ENCODE assay signal across 15 cellular contexts in the genomic region with DNA sequence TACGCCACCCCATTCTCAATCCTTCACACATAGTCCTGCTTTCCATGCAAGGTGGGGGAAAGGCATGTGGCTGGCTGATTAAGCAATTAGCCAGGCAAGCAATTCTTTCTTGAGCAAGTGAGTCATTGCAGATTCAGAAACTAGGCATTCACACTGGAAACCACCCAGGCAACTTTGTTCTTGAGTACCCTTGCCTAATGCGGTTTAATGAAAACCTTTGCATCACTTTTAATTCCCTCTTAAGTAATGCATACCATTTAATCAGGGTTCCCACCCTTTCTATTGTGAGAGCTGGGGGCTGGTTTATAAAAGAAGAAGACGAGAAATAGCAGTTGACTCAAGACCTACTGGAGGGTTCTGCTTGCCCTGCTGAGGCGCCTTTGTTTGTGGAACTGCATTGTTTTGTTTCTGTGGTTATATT. TPM values are rescaled to one million over a fixed set of nuclear protein-coding genes. Genes with fewer than 3 reads are reported as not detected.
DNase-seq lines count a peak whose midpoint lies in the region; ATAC-seq and TF ChIP-seq lines count a peak whose summit lies in the region.
"Had no signal": no experiment of that assay in that cellular context is flagged by ENCODE, and none has a peak within 500 bp of the region (broad histone marks: within the 10 kb centered on the region; RNA-seq: fewer than 3 reads in every experiment).

No MANE protein-coding gene starts in this region.

- H3K27ac Mint-ChIP-seq in WTC11: peak overlapping the region; percentile 42; the same call in 1 of the 2 replicates
- H3K27ac Mint-ChIP-seq in effector memory CD8-positive, alpha-beta T cell: no peak overlapping the region
- H3K27ac Mint-ChIP-seq: activated CD8-positive, alpha-beta memory T cell treated with anti-CD3 and anti-CD28 coated beads, Interleukin-2, amount 10 ng/mL, durations not matched to agents 7 days and 5 days; CD4-positive, CD25-positive, alpha-beta regulatory T cell had no signal

- no peaks in the 10 kb centered on the region for H3K9me3 ChIP-seq in A673 (ENCODE audit: low read depth, low read length, poor library complexity, severe bottlenecking)
- no peaks in the 10 kb centered on the region for H3K9me3 ChIP-seq in hepatocyte (ENCODE audit: low read depth)
- H3K9me3 ChIP-seq in testis: no peaks in the 10 kb centered on the region
- H3K9me3 ChIP-seq: sigmoid colon, stomach had no signal

- intact Hi-C loops in A673 (cut with micrococcal nuclease; ENCODE audit: unreplicated experiment) (no loop called here), testis (cut with DNase I; ENCODE audit: low total_unique reads) (no loop called here)

- no peaks in the 10 kb centered on the region for H4K20me1 ChIP-seq in hepatocyte (ENCODE audit: insufficient read depth, poor library complexity, severe bottlenecking)

- no peaks in the 10 kb centered on the region for H3K9me3 Mint-ChIP-seq in WTC11
- no peaks in the 10 kb centered on the region for H3K9me3 Mint-ChIP-seq in effector memory CD8-positive, alpha-beta T cell

- peaks cover 12% of the 10 kb centered on the region for H3K4me1 Mint-ChIP-seq in WTC11
- no peaks in the 10 kb centered on the region for H3K4me1 Mint-ChIP-seq in effector memory CD8-positive, alpha-beta T cell (ENCODE audit: low read depth in 2 of 2)
- H3K4me1 Mint-ChIP-seq: activated CD8-positive, alpha-beta memory T cell treated with anti-CD3 and anti-CD28 coated beads, Interleukin-2, amount 10 ng/mL, durations not matched to agents 7 days and 5 days; CD4-positive, CD25-positive, alpha-beta regulatory T cell had no signal

- no peak overlapping the region for H3K4me3 ChIP-seq in A673 (ENCODE audit: low read depth, low read length, poor library complexity, severe bottlenecking)
- H3K4me3 ChIP-seq in hepatocyte: no peak overlapping the region
- H3K4me3 ChIP-seq in testis: no peak overlapping the region
- H3K4me3 ChIP-seq: sigmoid colon, stomach had no signal

- no peak overlapping the region for H3K4me3 Mint-ChIP-seq in WTC11
- H3K4me3 Mint-ChIP-seq in effector memory CD8-positive, alpha-beta T cell: no peak overlapping the region
- H3K4me3 Mint-ChIP-seq: activated CD8-positive, alpha-beta memory T cell treated with anti-CD3 and anti-CD28 coated beads, Interleukin-2, amount 10 ng/mL, durations not matched to agents 7 days and 5 days; CD4-positive, CD25-positive, alpha-beta regulatory T cell had no signal

- DNase-seq in A673 (ENCODE audit: low spot score) (peak; percentile 73), HPDE6-E6E7 (ENCODE audit: extremely low spot score) (peak; percentile 95), WTC11 (ENCODE audit: low spot score) (no peak), hepatocyte (ENCODE audit: low spot score) (peak; percentile 38), NCI-H2227 (lab: John Stamatoyannopoulos, UW; ENCODE audit: unreplicated experiment) (no peak), GM10266 (ENCODE audit: extremely low spot score) (no peak), testis (no peak)
- no peak for DNase-seq in effector memory CD8-positive, alpha-beta T cell
- DNase-seq: activated CD8-positive, alpha-beta memory T cell treated with anti-CD3 and anti-CD28 coated beads, Interleukin-2, amount 10 ng/mL, durations not matched to agents 7 days and 5 days; CD4-positive, CD25-positive, alpha-beta regulatory T cell; cortex of kidney; left colon; SHP77; sigmoid colon; stomach had no signal

- no peaks in the 10 kb centered on the region for H3K27me3 Mint-ChIP-seq in WTC11 (ENCODE audit: low read depth)
- peaks cover 21 to 43% of the 10 kb centered on the region in 2 donors for H3K27me3 Mint-ChIP-seq in effector memory CD8-positive, alpha-beta T cell

- H3K36me3 ChIP-seq in A673 (ENCODE audit: insufficient read depth, low read length, poor library complexity, severe bottlenecking) (no peaks in the 10 kb centered on the region), hepatocyte (replicated peaks; ENCODE audit: insufficient read depth, low read depth) (no peaks in the 10 kb centered on the region), testis (ENCODE audit: low read depth, missing control alignments) (no peaks in the 10 kb centered on the region)
- H3K36me3 ChIP-seq: sigmoid colon, stomach had no signal

- H3K36me3 Mint-ChIP-seq in WTC11: no peaks in the 10 kb centered on the region; the same call in 1 of the 2 replicates
- H3K36me3 Mint-ChIP-seq in effector memory CD8-positive, alpha-beta T cell (ENCODE audit: insufficient read depth): no peaks in the 10 kb centered on the region
- H3K36me3 Mint-ChIP-seq: activated CD8-positive, alpha-beta memory T cell treated with anti-CD3 and anti-CD28 coated beads, Interleukin-2, amount 10 ng/mL, durations not matched to agents 7 days and 5 days; CD4-positive, CD25-positive, alpha-beta regulatory T cell had no signal

- H3K27me3 ChIP-seq in A673 (replicated peaks; ENCODE audit: insufficient read depth, low read depth, low read length, poor library complexity) (no peaks in the 10 kb centered on the region), hepatocyte (no peaks in the 10 kb centered on the region), testis (no peaks in the 10 kb centered on the region)
- H3K27me3 ChIP-seq: sigmoid colon, stomach had no signal

- TF ChIP-seq CTCF in A673 (conservative IDR thresholded peaks at IDR 0.05; ENCODE audit: low read depth, low read length): no peak
- TF ChIP-seq CTCF in WTC11 (IDR thresholded peaks at IDR 0.05): no peak
- TF ChIP-seq CTCF in hepatocyte (IDR thresholded peaks at IDR 0.05; ENCODE audit: poor library complexity): no peak
- no peak for TF ChIP-seq CTCF in GM10266 (IDR thresholded peaks at IDR 0.05; ENCODE audit: control insufficient read depth, insufficient read depth, low read depth, missing control alignments)
- TF ChIP-seq CTCF in testis (IDR thresholded peaks at IDR 0.05): no peak

- H3K79me2 ChIP-seq in hepatocyte: no peaks in the 10 kb centered on the region

- CTCF ChIA-PET in A673 (lab: Charles Lee) (no interaction called here), WTC11 (lab: Charles Lee) (no interaction called here)

- H3K4me1 ChIP-seq in A673 (ENCODE audit: insufficient read depth, low read length, poor library complexity, severe bottlenecking) (no peaks in the 10 kb centered on the region), hepatocyte (ENCODE audit: insufficient read depth) (no peaks in the 10 kb centered on the region), testis (no peaks in the 10 kb centered on the region)
- H3K4me1 ChIP-seq: sigmoid colon, stomach had no signal

- no peak for TF ChIP-seq POLR2A in testis (IDR thresholded peaks at IDR 0.05)

- POLR2A ChIA-PET in A673 (lab: Charles Lee; ENCODE audit: low non-redundant PET) (no interaction called here), WTC11 (lab: Charles Lee) (no interaction called here)

- 73% methylated on average over 4 of the region's 4 CpGs for WGBS in hepatocyte (ENCODE audit: low lambda C conversion rate, missing lambda C conversion rate)
- WGBS in testis, 2 donors: 78 to 84% methylated on average over 4 of the region's 4 CpGs

- peak; percentile 36 for ATAC-seq in WTC11
- no peak for ATAC-seq in effector memory CD8-positive, alpha-beta T cell (replicated peaks)
- ATAC-seq: activated CD8-positive, alpha-beta memory T cell treated with anti-CD3 and anti-CD28 coated beads, Interleukin-2, amount 10 ng/mL, durations not matched to agents 7 days and 5 days; left colon had no signal

- H3K27ac ChIP-seq in A673 (ENCODE audit: low read depth, low read length, poor library complexity, severe bottlenecking): no peak overlapping the region
- H3K27ac ChIP-seq in hepatocyte: no peak overlapping the region
- no peak overlapping the region for H3K27ac ChIP-seq in testis
- H3K27ac ChIP-seq: sigmoid colon, stomach had no signal

- BruUV-seq in A673 (replicated peaks; lab: Mats Ljungman, UMichigan): no TSS peak

- no peak overlapping the region for H2AFZ ChIP-seq in hepatocyte

- H3K4me2 ChIP-seq in hepatocyte: no peak overlapping the region

- H3K9me2 ChIP-seq in hepatocyte (replicated peaks; ENCODE audit: insufficient read depth): no peaks in the 10 kb centered on the region

TF ChIP-seq in WTC11, 78 proteins besides CTCF, POLR2A, EP300 and RAD21:
- TF ChIP-seq, protein P1, sequence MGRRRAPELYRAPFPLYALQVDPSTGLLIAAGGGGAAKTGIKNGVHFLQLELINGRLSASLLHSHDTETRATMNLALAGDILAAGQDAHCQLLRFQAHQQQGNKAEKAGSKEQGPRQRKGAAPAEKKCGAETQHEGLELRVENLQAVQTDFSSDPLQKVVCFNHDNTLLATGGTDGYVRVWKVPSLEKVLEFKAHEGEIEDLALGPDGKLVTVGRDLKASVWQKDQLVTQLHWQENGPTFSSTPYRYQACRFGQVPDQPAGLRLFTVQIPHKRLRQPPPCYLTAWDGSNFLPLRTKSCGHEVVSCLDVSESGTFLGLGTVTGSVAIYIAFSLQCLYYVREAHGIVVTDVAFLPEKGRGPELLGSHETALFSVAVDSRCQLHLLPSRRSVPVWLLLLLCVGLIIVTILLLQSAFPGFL (CRISPR knock-in tag; IDR thresholded peaks at IDR 0.05; ENCODE audit: borderline replicate concordance): no peak
- no peak for TF ChIP-seq USF2 (CRISPR knock-in tag; IDR thresholded peaks at IDR 0.05)
- TF ChIP-seq EMX1 (CRISPR knock-in tag; IDR thresholded peaks at IDR 0.05): no peak
- TF ChIP-seq FOXK1 (CRISPR knock-in tag; IDR thresholded peaks at IDR 0.05): no peak
- no peak for TF ChIP-seq NR3C1 (CRISPR knock-in tag; conservative IDR thresholded peaks at IDR 0.05; ENCODE audit: low read depth)
- TF ChIP-seq IRF2 (CRISPR knock-in tag; IDR thresholded peaks at IDR 0.05; ENCODE audit: borderline replicate concordance, low read depth): no peak
TF ChIP-seq in WTC11: peak in this region for 0.

RNA-seq across cellular contexts. Expression of gene TSHZ2, which starts 49.0 kb away (rescaled TPM):
- total RNA-seq in A673 (2021) (4.1 and 7.3 TPM in 2 replicates), WTC11 (2021) (0.20 to 0.60 TPM (median 0.23 TPM) in 3 replicates), hepatocyte (5.2 and 6.6 TPM in 2 replicates), testis (10 to 100 TPM; 40.4 to 41.9 TPM)
- polyA plus RNA-seq in hepatocyte (1.1 and 4.1 TPM in 2 replicates), testis (ENCODE audit: insufficient read depth, low read depth, low replicate concordance) (13.0 TPM)

Comparison
In these comparisons a context has a peak if more than half of its experiments do, and no peak if none do; other contexts are left out.
1. DNase-seq: peak in A673 (single experiment), HPDE6-E6E7 (single experiment) and hepatocyte (single experiment); none in WTC11 (single experiment), NCI-H2227 (single experiment), GM10266 (single experiment), testis (single experiment) and effector memory CD8-positive, alpha-beta T cell (0 of 3).